In the genomic region with DNA sequence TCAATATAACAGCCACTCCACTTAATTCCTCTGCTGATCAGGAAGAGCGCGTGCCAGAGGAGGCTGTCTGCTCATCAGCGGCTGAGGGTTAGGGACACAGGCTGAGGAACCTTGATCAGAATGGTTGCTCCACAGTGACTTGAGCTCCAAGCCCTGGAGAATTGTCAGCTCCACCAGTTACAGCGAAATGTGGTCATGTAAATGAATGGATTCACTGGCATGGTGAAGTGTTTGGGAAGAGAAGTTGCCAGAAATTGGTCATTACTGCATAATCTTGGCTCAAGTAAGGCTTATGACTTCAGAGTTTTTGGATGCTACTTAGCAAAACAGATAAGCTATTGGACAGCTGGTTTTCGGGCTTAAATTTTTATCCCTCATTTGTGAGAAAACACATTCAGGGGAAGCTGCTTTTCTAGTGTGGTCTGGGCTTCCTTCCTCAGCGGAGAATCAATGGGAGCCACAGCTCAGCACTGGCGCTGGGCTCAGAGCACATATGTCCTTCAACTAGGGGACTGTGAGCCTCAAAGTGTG, we compare ENCODE assay signal across 11 cellular contexts.
DNase-seq lines count a peak whose midpoint lies in the region; ATAC-seq and TF ChIP-seq lines count a peak whose summit lies in the region.
"Had no signal": no experiment of that assay in that cellular context is flagged by ENCODE, and none has a peak within 500 bp of the region (broad histone marks: within the 10 kb centered on the region; RNA-seq: fewer than 3 reads in every experiment).

No MANE protein-coding gene starts in this region.

- H3K36me3 ChIP-seq in mucosa of descending colon (ENCODE audit: low read depth) = no peaks in the 10 kb centered on the region
- peaks cover 5 to 73% (median 34%) of the 10 kb centered on the region in 4 donors for H3K36me3 ChIP-seq in upper lobe of left lung

- H3K9me3 ChIP-seq in mucosa of descending colon = no peaks in the 10 kb centered on the region
- no peaks in the 10 kb centered on the region for H3K9me3 ChIP-seq in upper lobe of left lung

- ATAC-seq in mucosa of descending colon = peak; percentile 19
- peak in 1 of 2 donors; percentile 82 for ATAC-seq in upper lobe of left lung (ENCODE audit: low FRiP score in 2 of 2)
- no peak for ATAC-seq in HG03460 (IDR thresholded peaks at IDR 0.05; ENCODE audit: unreplicated experiment)

- no peaks in the 10 kb centered on the region for H3K9me3 Mint-ChIP-seq in dendritic cell treated with granulocyte-macrophage colony-stimulating factor and Interleukin-4, amounts not matched to agents 40 ng/mL and 50 ng/mL, for 4 days

- H3K4me1 ChIP-seq in mucosa of descending colon (ENCODE audit: low read depth) (peaks cover 6% of the 10 kb centered on the region), upper lobe of left lung (peaks cover 21 to 27% (median 24%) of the 10 kb centered on the region in 4 donors)

- intact Hi-C loops in dendritic cell treated with granulocyte-macrophage colony-stimulating factor and Interleukin-4, amounts not matched to agents 40 ng/mL and 50 ng/mL, for 4 days (cut with micrococcal nuclease) = no loop called here
- intact Hi-C loops in mucosa of descending colon (cut with DNase I, micrococcal nuclease) = no loop called here

- H3K36me3 Mint-ChIP-seq in dendritic cell treated with granulocyte-macrophage colony-stimulating factor and Interleukin-4, amounts not matched to agents 40 ng/mL and 50 ng/mL, for 4 days (ENCODE audit: low read depth) = peaks cover 100% of the 10 kb centered on the region

- WGBS in upper lobe of left lung, 2 donors = 75 to 80% methylated on average over 7 of the region's 7 CpGs

- no peak overlapping the region for H3K4me3 ChIP-seq in mucosa of descending colon
- no peak overlapping the region for H3K4me3 ChIP-seq in upper lobe of left lung

- H3K27ac ChIP-seq in upper lobe of left lung = peak overlapping the region in 3 of 4 donors; percentile 20 to 78 (median 70)

- peak overlapping the region; percentile 62 for H3K27ac Mint-ChIP-seq in dendritic cell treated with granulocyte-macrophage colony-stimulating factor and Interleukin-4, amounts not matched to agents 40 ng/mL and 50 ng/mL, for 4 days

- no peak for TF ChIP-seq EP300 in upper lobe of left lung (IDR thresholded peaks at IDR 0.05)

- no peak overlapping the region for H3K4me3 Mint-ChIP-seq in dendritic cell treated with granulocyte-macrophage colony-stimulating factor and Interleukin-4, amounts not matched to agents 40 ng/mL and 50 ng/mL, for 4 days

- no peak for TF ChIP-seq CTCF in mucosa of descending colon (IDR thresholded peaks at IDR 0.05)
- no peak for TF ChIP-seq CTCF in upper lobe of left lung (IDR thresholded peaks at IDR 0.05)

- H3K27me3 ChIP-seq in upper lobe of left lung = no peaks in the 10 kb centered on the region

- DNase-seq in NCI-H2196 (lab: John Stamatoyannopoulos, UW; ENCODE audit: unreplicated experiment) (peak; percentile 17), NCI-H2196 treated with DMSO at 0.1 percent for 48 hours (lab: John Stamatoyannopoulos, UW; ENCODE audit: unreplicated experiment) (no peak), mucosa of descending colon (no peak), upper lobe of left lung (no peak), NCI-H187 treated with DMSO at 0.1 percent for 48 hours (lab: John Stamatoyannopoulos, UW) (no peak)
- no peak for DNase-seq in stimulated activated CD8-positive, alpha-beta memory T cell treated with anti-CD3 and anti-CD28 coated beads, Interleukin-4, amount 100 ng/mL, for 48 hours
- DNase-seq: 8988T; activated CD4-positive, alpha-beta T cell treated with anti-CD3 and anti-CD28 coated beads for 1 hour; KBM-7 had no signal

- TF ChIP-seq POLR2A in upper lobe of left lung (IDR thresholded peaks at IDR 0.05) = no peak

- no peaks in the 10 kb centered on the region for H3K27me3 Mint-ChIP-seq in dendritic cell treated with granulocyte-macrophage colony-stimulating factor and Interleukin-4, amounts not matched to agents 40 ng/mL and 50 ng/mL, for 4 days

- peaks cover 86% of the 10 kb centered on the region for H3K4me1 Mint-ChIP-seq in dendritic cell treated with granulocyte-macrophage colony-stimulating factor and Interleukin-4, amounts not matched to agents 40 ng/mL and 50 ng/mL, for 4 days (ENCODE audit: low read depth)
